Comparison of ENCODE assay signal across 10 cellular contexts in the genomic region with DNA sequence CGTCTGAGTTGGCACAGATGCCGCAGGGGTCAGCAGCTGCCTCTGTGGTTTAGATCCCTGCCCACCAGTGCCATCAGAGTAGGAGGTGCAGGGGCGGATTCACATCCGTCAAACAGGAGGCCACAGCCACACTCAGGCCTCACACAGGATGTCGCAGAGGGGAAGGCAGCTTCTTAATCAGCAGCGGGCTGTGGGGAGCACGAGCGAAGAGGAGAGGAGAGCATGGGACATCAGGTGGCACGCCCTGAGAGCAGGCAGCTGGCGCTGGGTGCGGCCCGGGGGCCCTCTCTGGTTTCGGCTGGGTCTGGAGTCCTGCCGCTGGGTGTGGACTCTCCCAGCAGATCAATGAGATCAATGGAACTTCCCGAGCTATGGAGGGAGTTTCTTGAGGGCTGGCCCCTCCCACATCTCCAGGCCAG. TPM values are rescaled to one million over a fixed set of nuclear protein-coding genes. Genes with fewer than 3 reads are reported as not detected.
DNase-seq lines count a peak whose midpoint lies in the region; ATAC-seq and TF ChIP-seq lines count a peak whose summit lies in the region.
"Had no signal": no experiment of that assay in that cellular context is flagged by ENCODE, and none has a peak within 500 bp of the region (broad histone marks: within the 10 kb centered on the region; RNA-seq: fewer than 3 reads in every experiment).

No MANE protein-coding gene starts in this region.

- no peaks in the 10 kb centered on the region for H3K27me3 Mint-ChIP-seq in naive B cell

- H3K27me3 ChIP-seq in upper lobe of left lung (no peaks in the 10 kb centered on the region), gastroesophageal sphincter (no peaks in the 10 kb centered on the region)

- TF ChIP-seq POLR2A in upper lobe of left lung (IDR thresholded peaks at IDR 0.05) (no peak), gastroesophageal sphincter (IDR thresholded peaks at IDR 0.05) (no peak)

- TF ChIP-seq EP300 in upper lobe of left lung (IDR thresholded peaks at IDR 0.05) (no peak), gastroesophageal sphincter (IDR thresholded peaks at IDR 0.05) (no peak)

- peak overlapping the region in 2 of 8 donors; percentile 17 to 74 for H3K4me3 Mint-ChIP-seq in naive B cell

- H3K27ac ChIP-seq in upper lobe of left lung (peak overlapping the region; percentile 55 to 64 (median 61)), gastroesophageal sphincter (no peak overlapping the region)

- no peaks in the 10 kb centered on the region for H3K36me3 Mint-ChIP-seq in naive B cell

- peak overlapping the region in 3 of 6 donors; percentile 10 to 73 (median 49) for H3K27ac Mint-ChIP-seq in naive B cell

- H3K9me3 ChIP-seq in upper lobe of left lung, result no peaks in the 10 kb centered on the region
- no peaks in the 10 kb centered on the region for H3K9me3 ChIP-seq in gastroesophageal sphincter

- TF ChIP-seq CTCF in upper lobe of left lung (IDR thresholded peaks at IDR 0.05) (no peak), gastroesophageal sphincter (IDR thresholded peaks at IDR 0.05) (no peak)

- 66 to 80% methylated on average over 13 to 15 of the region's 15 CpGs for WGBS in upper lobe of left lung, 2 donors
- 79 to 80% methylated on average over 2 to 10 of the region's 15 CpGs for WGBS in gastroesophageal sphincter (ENCODE audit: low coverage in 1 of 2), 2 donors

- DNase-seq in activated T-cell treated with anti-CD3 and anti-CD28 coated beads for 1 hour (ENCODE audit: low read depth), result peak; percentile 37
- no peak for DNase-seq in activated T-cell treated with anti-CD3 and anti-CD28 coated beads for 4 hours
- peak; percentile 58 for DNase-seq in activated effector memory CD4-positive, alpha-beta T cell treated with Interleukin-2 at 50 U/mL for 16 hours
- DNase-seq in naive B cell, result no peak
- DNase-seq in upper lobe of left lung, result peak; percentile 35 to 83
- DNase-seq in effector CD8-positive, alpha-beta T cell (lab: John Stamatoyannopoulos, UW), result no peak
- no peak for DNase-seq in NCI-H2107 treated with DMSO at 0.1 percent for 48 hours (lab: John Stamatoyannopoulos, UW; ENCODE audit: unreplicated experiment)

- ATAC-seq in naive B cell (ENCODE audit: low read depth in 2 of 2), result peak; percentile 62 to 67
- no peak for ATAC-seq in upper lobe of left lung (ENCODE audit: low FRiP score in 2 of 2)
- ATAC-seq in gastroesophageal sphincter, result no peak

- no peaks in the 10 kb centered on the region for H3K9me3 Mint-ChIP-seq in naive B cell

- peaks cover 0 to 42% (median 18%) of the 10 kb centered on the region in 4 donors for H3K4me1 ChIP-seq in upper lobe of left lung
- H3K4me1 ChIP-seq in gastroesophageal sphincter, result no peaks in the 10 kb centered on the region

- peaks cover 0 to 14% (median 0%) of the 10 kb centered on the region in 4 donors for H3K36me3 ChIP-seq in upper lobe of left lung
- H3K36me3 ChIP-seq in gastroesophageal sphincter, result no peaks in the 10 kb centered on the region

- peaks cover 5 to 12% (median 9%) of the 10 kb centered on the region in 3 donors for H3K4me1 Mint-ChIP-seq in naive B cell

- H3K4me3 ChIP-seq in upper lobe of left lung (no peak overlapping the region), gastroesophageal sphincter (no peak overlapping the region)
- H3K4me3 ChIP-seq: lung had no signal

RNA-seq across cellular contexts. Expression of a gene that starts 9.6 kb away (rescaled TPM):
- 10 to 100 TPM in 3 of 6 donors, 1 to 10 TPM in 3; 6.1 to 14.4 (median 10.4) TPM for polyA plus RNA-seq in naive B cell (ENCODE audit: low read depth in 6 of 6)
- total RNA-seq in upper lobe of left lung (100 to 1,000 TPM; 113 to 256 (median 175) TPM), gastroesophageal sphincter (1 to 10 TPM; 2.3 to 7.9 (median 5.8) TPM)

RNA-seq across cellular contexts. Expression of a gene that starts 18.8 kb away (rescaled TPM):
- 10 to 100 TPM; 18.3 to 42.3 (median 23.7) TPM for polyA plus RNA-seq in naive B cell (ENCODE audit: low read depth in 6 of 6)
- total RNA-seq in upper lobe of left lung, result 100 to 1,000 TPM in 2 of 6 donors, 10 to 100 TPM in 4; 19.5 to 125 (median 31.3) TPM
- 10 to 100 TPM; 15.8 to 26.5 (median 17.1) TPM for total RNA-seq in gastroesophageal sphincter

RNA-seq across cellular contexts. Expression of a gene that starts 19.8 kb away (rescaled TPM):
- under 1 TPM in 1 of 6 donors, not detected in 5; 0.29 TPM for polyA plus RNA-seq in naive B cell (ENCODE audit: low read depth in 6 of 6)
- 100 to 1,000 TPM in 1 of 6 donors, 10 to 100 TPM in 5; 24.1 to 113 (median 48.5) TPM for total RNA-seq in upper lobe of left lung
- 10 to 100 TPM; 13.7 to 46.0 (median 15.6) TPM for total RNA-seq in gastroesophageal sphincter

RNA-seq across cellular contexts. Expression of a gene that starts 52.5 kb away (rescaled TPM):
- 1 to 10 TPM; 2.9 to 5.9 (median 3.5) TPM for polyA plus RNA-seq in naive B cell (ENCODE audit: low read depth in 6 of 6)
- total RNA-seq in upper lobe of left lung (100 to 1,000 TPM in 4 of 6 donors, 10 to 100 TPM in 2; 89.8 to 592 (median 183) TPM), gastroesophageal sphincter (10 to 100 TPM; 10.7 to 76.1 (median 50.8) TPM)
- total RNA-seq: RPMI7951 had no signal

Comparison
In these comparisons a context has a peak if more than half of its experiments do, and no peak if none do; other contexts are left out.
1. DNase-seq: peak in activated T-cell treated with anti-CD3 and anti-CD28 coated beads for 1 hour (single experiment), activated effector memory CD4-positive, alpha-beta T cell treated with Interleukin-2 at 50 U/mL for 16 hours (single experiment) and upper lobe of left lung (2 of 2); none in activated T-cell treated with anti-CD3 and anti-CD28 coated beads for 4 hours (single experiment), naive B cell (single experiment), effector CD8-positive, alpha-beta T cell (single experiment) and NCI-H2107 treated with DMSO at 0.1 percent for 48 hours (single experiment).
2. ATAC-seq: peak in naive B cell (2 of 2); none in upper lobe of left lung (0 of 2) and gastroesophageal sphincter (single experiment).
3. H3K27ac ChIP-seq: peak in upper lobe of left lung (4 of 4); none in gastroesophageal sphincter (0 of 4).
4. RNA of a gene that starts 9.6 kb away (total RNA-seq): 113 to 256 TPM in upper lobe of left lung; 2.3 to 7.9 TPM in gastroesophageal sphincter; every median in the first group is over 10 times any median in the second.